ENCODE assay signal across 1 cellular context in genomic region chr1:53644909-53645689, GRCh38.
TF ChIP-seq lines count a peak whose summit lies in the region.

No MANE protein-coding gene starts in this region.

TF ChIP-seq in IMR-90, 13 proteins besides CTCF, POLR2A, EP300 and RAD21 (continued from another document):
- TF ChIP-seq ELK1 (IDR thresholded peaks at IDR 0.05; ENCODE audit: borderline replicate concordance, low read depth, low read length) (no peak), BHLHE40 (IDR thresholded peaks at IDR 0.05; ENCODE audit: low read depth, low read length) (no peak), MAFK (IDR thresholded peaks at IDR 0.05; ENCODE audit: low read depth, low read length) (no peak), USF2 (IDR thresholded peaks at IDR 0.05; ENCODE audit: low read depth, low read length) (no peak), RFX5 (IDR thresholded peaks at IDR 0.05; ENCODE audit: low read depth, low read length) (no peak), SMC3 (IDR thresholded peaks at IDR 0.05; ENCODE audit: low read depth, low read length) (no peak), CHD1 (IDR thresholded peaks at IDR 0.05; ENCODE audit: low read depth, low read length) (no peak), NFE2L2 (IDR thresholded peaks at IDR 0.05; ENCODE audit: low read depth, low read length) (no peak)
